21 cellular contexts compared by ENCODE assay signal in genomic region chr6:12404651-12405050, GRCh38.
DNase-seq lines count a peak whose midpoint lies in the region; ATAC-seq, FAIRE-seq and TF ChIP-seq lines count a peak whose summit lies in the region.
"Had no signal": no experiment of that assay in that cellular context is flagged by ENCODE, and none has a peak within 500 bp of the region (broad histone marks: within the 10 kb centered on the region; RNA-seq: fewer than 3 reads in every experiment).

No MANE protein-coding gene starts in this region.

- H2BK5ac ChIP-seq in mesendoderm (ENCODE audit: low read length): no peak overlapping the region

- intact Hi-C loops in colonic mucosa (cut with DNase I): no loop called here

- POLR2A ChIA-PET in A549 (lab: Yijun Ruan, JAX): no interaction called here

- TF ChIP-seq POLR2A in A549 (IDR thresholded peaks at IDR 0.05; ENCODE audit: low read length): no peak

- peaks cover 28% of the 10 kb centered on the region for H3K4me1 ChIP-seq in A549
- peaks cover 34% of the 10 kb centered on the region for H3K4me1 ChIP-seq in adipocyte (ENCODE audit: control insufficient read depth, insufficient read depth, low read length)
- H3K4me1 ChIP-seq in mesendoderm (ENCODE audit: control insufficient read depth, low read depth, low read length): no peaks in the 10 kb centered on the region
- no peaks in the 10 kb centered on the region for H3K4me1 ChIP-seq in colonic mucosa
- H3K4me1 ChIP-seq: BLaER1 treated with 17β-estradiol and CSF1 and Interleukin-3, amounts not matched to agents 10 nM and 100 nM had no signal

- H3K27ac ChIP-seq in A549 (peak overlapping the region; percentile 54 to 80; a peak in 4 of 6 replicates), mesendoderm (ENCODE audit: low read depth, low read length) (no peak overlapping the region), colonic mucosa (no peak overlapping the region)
- H3K27ac ChIP-seq: BLaER1 treated with 17β-estradiol and CSF1 and Interleukin-3, amounts not matched to agents 10 nM and 100 nM; RWPE1; SK-N-MC had no signal

- WGBS in A549 (ENCODE audit: missing lambda C conversion rate): 41% methylated on average over 1 of the region's 1 CpG
- no CpG with 5 or more reads among the region's 1 CpG for WGBS in mesendoderm (ENCODE audit: extremely low coverage, insufficient coverage, low lambda C conversion rate)

- no peaks in the 10 kb centered on the region for H3K9me3 ChIP-seq in A549
- no peaks in the 10 kb centered on the region for H3K9me3 ChIP-seq in adipocyte (ENCODE audit: control insufficient read depth, low read length)
- no peaks in the 10 kb centered on the region for H3K9me3 ChIP-seq in colonic mucosa
- H3K9me3 ChIP-seq: BLaER1 treated with 17β-estradiol and CSF1 and Interleukin-3, amounts not matched to agents 10 nM and 100 nM had no signal

- H3K23ac ChIP-seq in mesendoderm (ENCODE audit: low read length): no peak overlapping the region

- no peak for TF ChIP-seq CTCF in A549 (IDR thresholded peaks at IDR 0.05)
- TF ChIP-seq CTCF in AG10803 (conservative IDR thresholded peaks at IDR 0.05; ENCODE audit: low read length): no peak
- TF ChIP-seq CTCF in colonic mucosa (IDR thresholded peaks at IDR 0.05): no peak

- H3K18ac ChIP-seq in mesendoderm (ENCODE audit: low read length): no peak overlapping the region

- H3K79me1 ChIP-seq in mesendoderm (ENCODE audit: low read length): no peaks in the 10 kb centered on the region

- no peak overlapping the region for H4K8ac ChIP-seq in mesendoderm (ENCODE audit: low read depth, low read length)

- H3K9ac ChIP-seq in adipocyte (ENCODE audit: low read length) (peak overlapping the region; percentile 65), mesendoderm (ENCODE audit: low read length) (no peak overlapping the region), colonic mucosa (ENCODE audit: low read depth in 2 of 2, low read length in 2 of 2) (no peak overlapping the region)
- H3K9ac ChIP-seq: BLaER1 treated with 17β-estradiol and CSF1 and Interleukin-3, amounts not matched to agents 10 nM and 100 nM had no signal

- no peaks in the 10 kb centered on the region for H3K79me2 ChIP-seq in mesendoderm (ENCODE audit: control insufficient read depth, insufficient read depth, low read length)

- no peak for TF ChIP-seq EP300 in A549 (IDR thresholded peaks at IDR 0.05)

- no peak for ATAC-seq in A549
- ATAC-seq: GM12878, K562, T-cell had no signal

- no peak overlapping the region for H3K4me3 ChIP-seq in A549
- H3K4me3 ChIP-seq in AG10803 (ENCODE audit: low read length): no peak overlapping the region
- H3K4me3 ChIP-seq in adipocyte (ENCODE audit: low read length): no peak overlapping the region
- H3K4me3 ChIP-seq in mesendoderm (ENCODE audit: low read length): no peak overlapping the region
- no peak overlapping the region for H3K4me3 ChIP-seq in colonic mucosa
- H3K4me3 ChIP-seq: BLaER1 treated with 17β-estradiol and CSF1 and Interleukin-3, amounts not matched to agents 10 nM and 100 nM; GM12878; K562; SK-N-MC had no signal

- DNase-seq in A549 (ENCODE audit: low read depth in 1 of 2, low spot score in 1 of 2) (no peak), AG10803 (ENCODE audit: low read depth) (peak; percentile 19), adipocyte (ENCODE audit: low read depth) (no peak), mesendoderm (no peak), NCI-H2081 (lab: John Stamatoyannopoulos, UW) (no peak), SW480 (ENCODE audit: low spot score) (no peak), colonic mucosa (no peak)
- DNase-seq: CD4-positive, alpha-beta memory T cell; DND-41; NCI-H1092; NCI-H1436; NCI-H1930; NCI-H2227 treated with DMSO at 0.1 percent for 48 hours; NCI-H510A; SHP77 treated with DMSO at 0.1 percent for 48 hours; T-cell had no signal

- CTCF ChIA-PET in A549 (lab: Yijun Ruan, JAX): no interaction called here

- FAIRE-seq in A549 (lab: Jason Lieb, UNC): no peak
- FAIRE-seq: GM12878, K562 had no signal

- H2BK120ac ChIP-seq in mesendoderm (ENCODE audit: low read depth, low read length): no peak overlapping the region

- no peak for TF ChIP-seq RAD21 in A549 (conservative IDR thresholded peaks at IDR 0.05 in 1 of 2, IDR thresholded peaks at IDR 0.05 in 1 of 2)

- no peak overlapping the region for H3K4me2 ChIP-seq in A549
- no peak overlapping the region for H3K4me2 ChIP-seq in mesendoderm (ENCODE audit: low read length)
- H3K4me2 ChIP-seq: BLaER1 treated with 17β-estradiol and CSF1 and Interleukin-3, amounts not matched to agents 10 nM and 100 nM had no signal

- H3K36me3 ChIP-seq in adipocyte (ENCODE audit: control insufficient read depth, insufficient read depth, low read length, severe bottlenecking): no peaks in the 10 kb centered on the region
- H3K36me3 ChIP-seq in mesendoderm (ENCODE audit: control insufficient read depth, insufficient read depth, low read length): no peaks in the 10 kb centered on the region
- no peaks in the 10 kb centered on the region for H3K36me3 ChIP-seq in colonic mucosa
- H3K36me3 ChIP-seq: BLaER1 treated with 17β-estradiol and CSF1 and Interleukin-3, amounts not matched to agents 10 nM and 100 nM had no signal

- H4K5ac ChIP-seq in mesendoderm (ENCODE audit: low read length): no peak overlapping the region

- H2BK15ac ChIP-seq in mesendoderm (replicated peaks; ENCODE audit: low read depth): no peak overlapping the region

- peak overlapping the region; percentile 25 for H3K56ac ChIP-seq in mesendoderm (ENCODE audit: low read length)

- H3K27me3 ChIP-seq in adipocyte (replicated peaks; ENCODE audit: control insufficient read depth, insufficient read depth, low read length): no peaks in the 10 kb centered on the region
- H3K27me3 ChIP-seq in mesendoderm (ENCODE audit: insufficient read depth, low read length, poor library complexity): no peaks in the 10 kb centered on the region
- H3K27me3 ChIP-seq in colonic mucosa: no peaks in the 10 kb centered on the region
- H3K27me3 ChIP-seq: BLaER1 treated with 17β-estradiol and CSF1 and Interleukin-3, amounts not matched to agents 10 nM and 100 nM had no signal

- H3K4ac ChIP-seq in mesendoderm (ENCODE audit: low read depth, low read length): no peak overlapping the region

- no peak overlapping the region for H2AK5ac ChIP-seq in mesendoderm (ENCODE audit: low read length)

TF ChIP-seq in A549, 52 proteins besides CTCF, POLR2A, EP300 and RAD21:
- TF ChIP-seq MAFK (IDR thresholded peaks at IDR 0.05; ENCODE audit: partially characterized antibody) (no peak), ZNF302 (CRISPR knock-in tag; IDR thresholded peaks at IDR 0.05) (no peak), CHD2 (IDR thresholded peaks at IDR 0.05; ENCODE audit: low read length, partially characterized antibody) (no peak), TFCP2L1 (CRISPR knock-in tag; IDR thresholded peaks at IDR 0.05) (no peak)

Comparison
In these comparisons a context has a peak if more than half of its experiments do, and no peak if none do; other contexts are left out.
1. H3K27ac ChIP-seq: peak in A549 (2 of 2); none in mesendoderm (single experiment) and colonic mucosa (single experiment).